In genomic region chr12:111405149-111405855, GRCh38 we compare ENCODE assay signal across 8 cellular contexts. TPM values are rescaled to one million over a fixed set of nuclear protein-coding genes. Genes with fewer than 3 reads are reported as not detected.
DNase-seq lines count a peak whose midpoint lies in the region; ATAC-seq and TF ChIP-seq lines count a peak whose summit lies in the region.

No MANE protein-coding gene starts in this region.

- no peaks in the 10 kb centered on the region for H3K36me3 ChIP-seq in BJ (ENCODE audit: control insufficient read depth, insufficient read depth, low read length)
- H3K36me3 ChIP-seq in kidney epithelial cell (ENCODE audit: control insufficient read depth, insufficient read depth, low read length), result no peaks in the 10 kb centered on the region

- peak; percentile 60 for DNase-seq in BJ (ENCODE audit: low read depth)
- DNase-seq in GM19238 (ENCODE audit: insufficient read length, low spot score), result peak; percentile 94
- peak; percentile 94 for DNase-seq in NCI-H460 (ENCODE audit: extremely low read depth, low read depth)
- DNase-seq in activated CD4-positive, alpha-beta T cell treated with anti-CD3 and anti-CD28 coated beads for 1 hour, result peak; percentile 96
- peak; percentile 97 for DNase-seq in cerebellum (ENCODE audit: low spot score)
- DNase-seq in kidney epithelial cell (ENCODE audit: low read depth), result peak; percentile 75
- peak; percentile 99 to 100 for DNase-seq in stimulated activated CD4-positive, alpha-beta T cell treated with anti-CD3 and anti-CD28 coated beads, Interleukin-1b, Interleukin-23, amount 100 ng/mL, for 1 hour (ENCODE audit: low read depth in 2 of 2)

- peak; percentile 56 for TF ChIP-seq CTCF in BJ (IDR thresholded peaks at IDR 0.05; ENCODE audit: insufficient read depth, low read depth, low read length)
- TF ChIP-seq CTCF in kidney epithelial cell (IDR thresholded peaks at IDR 0.05; ENCODE audit: insufficient read depth, low read length, poor library complexity, severe bottlenecking), result peak; percentile 65

- H3K27me3 ChIP-seq in BJ (ENCODE audit: control insufficient read depth, insufficient read depth, low read length), result no peaks in the 10 kb centered on the region
- H3K27me3 ChIP-seq in kidney epithelial cell (ENCODE audit: control insufficient read depth, insufficient read depth, low read length), result no peaks in the 10 kb centered on the region

- H3K4me3 ChIP-seq in BJ (ENCODE audit: low read depth, low read length), result peak overlapping the region; percentile 96
- H3K4me3 ChIP-seq in kidney epithelial cell (ENCODE audit: low read depth, low read length), result peak overlapping the region; percentile 68

- CTCF ChIA-PET in BJ (lab: Yijun Ruan, JAX), result interaction anchor here (0.8 to 7.5 kb wide), 4 partner anchors 9 to 74 kb away, joined by 3 to 40 read pairs (median 13); no protein-coding TSS in a partner anchor

- POLR2A ChIA-PET in BJ (lab: Charles Lee), result no interaction called here

- ATAC-seq in HG03432 (IDR thresholded peaks at IDR 0.05; ENCODE audit: unreplicated experiment), result peak; percentile 65

RNA-seq across cellular contexts. Expression of gene SH2B3, which starts 0.4 kb away (rescaled TPM):
- polyA plus RNA-seq in BJ (2011; rRNA removed), result 19.4 and 20.2 TPM in 2 replicates
- 15.5 and 19.6 TPM in 2 replicates for polyA minus RNA-seq in BJ (2011; rRNA and poly(A)+ RNA removed)
- 40.6 and 43.3 TPM in 2 replicates for total RNA-seq in NCI-H460 (2014; rRNA removed; shearing (Covaris generic))
- 39.9 and 42.6 TPM in 2 replicates for polyA plus RNA-seq in NCI-H460 (2014; cell fraction: nucleus; rRNA removed)
- total RNA-seq in cerebellum, result 3.9 TPM
- total RNA-seq in kidney epithelial cell, result 30.5 and 32.3 TPM in 2 replicates

RNA-seq across cellular contexts. Expression of gene PHETA1, which starts 36.4 kb away (rescaled TPM):
- 2.6 and 5.3 TPM in 2 replicates for polyA plus RNA-seq in BJ (2011; rRNA removed)
- 2.1 and 2.2 TPM in 2 replicates for polyA minus RNA-seq in BJ (2011; rRNA and poly(A)+ RNA removed)
- total RNA-seq in NCI-H460 (2014; rRNA removed; shearing (Covaris generic)), result 4.8 and 4.9 TPM in 2 replicates
- 16.0 and 48.0 TPM in 2 replicates for polyA plus RNA-seq in NCI-H460 (2014; cell fraction: nucleus; rRNA removed)
- total RNA-seq in cerebellum (4.4 TPM), kidney epithelial cell (14.7 and 16.0 TPM in 2 replicates)

Comparison
In these comparisons a context has a peak if more than half of its experiments do, and no peak if none do; other contexts are left out.
1. Peak in every context shown above with its lines: DNase-seq, ATAC-seq and H3K4me3 ChIP-seq.